Comparison of ENCODE assay signal across 8 cellular contexts in genomic region chr4:70925899-70926635, GRCh38. TPM values are rescaled to one million over a fixed set of nuclear protein-coding genes. Genes with fewer than 3 reads are reported as not detected.
A peak's percentile ranks its signal among the peaks of the same experiment; 100 is the strongest.
DNase-seq lines count a peak whose midpoint lies in the region; ATAC-seq, FAIRE-seq and TF ChIP-seq lines count a peak whose summit lies in the region.

No MANE protein-coding gene starts in this region.

- no peak overlapping the region for H3K14ac ChIP-seq in H1 (ENCODE audit: insufficient read length)

- no peak overlapping the region for H3K27ac ChIP-seq in H1 (ENCODE audit: low read depth, low read length)

- TF ChIP-seq POLR2A in H1 (IDR thresholded peaks at IDR 0.05; ENCODE audit: control extremely low read depth in 1 of 2, low read depth in 2 of 2, low read length in 2 of 2) = no peak

- 0 out of 2 replicates have a peak overlapping the region, but pooled peaks have one; percentile 38 for H2BK5ac ChIP-seq in H1 (ENCODE audit: low read depth, low read length)

- no peak overlapping the region for H3K27ac Mint-ChIP-seq in HFFc6

- peaks cover 0 to 2% of the 10 kb centered on the region in 2 experiments for H4K20me1 ChIP-seq in H1 (replicated peaks in 1 of 2; ENCODE audit: control insufficient read depth in 1 of 2, insufficient read depth in 2 of 2, low read length in 2 of 2)

- H3K36me3 Mint-ChIP-seq in HFFc6 (ENCODE audit: low read depth) = peaks cover 6% of the 10 kb centered on the region; the same call in 1 of the 2 replicates

- no peak overlapping the region for H3K23ac ChIP-seq in H1 (ENCODE audit: insufficient read length)

- H3K27me3 ChIP-seq in H1 (replicated peaks in 1 of 4; ENCODE audit: control insufficient read depth in 3 of 4, extremely low read depth in 1 of 4, insufficient read depth in 3 of 4, low read length in 3 of 4) = no peaks in the 10 kb centered on the region

- no peak overlapping the region for H3K4me3 ChIP-seq in H1 (ENCODE audit: extremely low read depth in 1 of 4, insufficient read depth in 2 of 4, low read depth in 3 of 4, low read length in 4 of 4)

- H3K23me2 ChIP-seq in H1 (ENCODE audit: low read depth, low read length) = no peaks in the 10 kb centered on the region

- POLR2A ChIA-PET in H1 (lab: Charles Lee; ENCODE audit: partially characterized antibody) = no interaction called here

- no peak overlapping the region for H3K9ac ChIP-seq in H1 (replicated peaks in 1 of 4; ENCODE audit: extremely low read depth in 1 of 4, low read depth in 3 of 4, low read length in 3 of 4)

- no peak for TF ChIP-seq RAD21 in H1 (IDR thresholded peaks at IDR 0.05 in 1 of 2, conservative IDR thresholded peaks at IDR 0.05 in 1 of 2; ENCODE audit: low read depth in 2 of 2, low read length in 2 of 2)

- H3K27me3 Mint-ChIP-seq in HFFc6 (ENCODE audit: insufficient read depth) = no peaks in the 10 kb centered on the region; the same call in 1 of the 2 replicates

- H2BK12ac ChIP-seq in H1 (ENCODE audit: low read depth, low read length) = no peak overlapping the region

- no peak overlapping the region for H2AK5ac ChIP-seq in H1 (ENCODE audit: low read depth, low read length)

- no peak overlapping the region for H4K91ac ChIP-seq in H1 (replicated peaks; ENCODE audit: insufficient read length, low read length)

- H2BK120ac ChIP-seq in H1 (replicated peaks; ENCODE audit: low read depth, low read length) = no peak overlapping the region

- H3K18ac ChIP-seq in H1 (ENCODE audit: extremely low read depth, low read length) = no peak overlapping the region

- H3K4me3 Mint-ChIP-seq in HFFc6 = no peak overlapping the region

- 85% methylated on average over 6 of the region's 6 CpGs; no CpG with 5 or more reads in 1 of the 2 experiments for WGBS in H1 (ENCODE audit: extremely low coverage in 1 of 2, insufficient coverage in 1 of 2, insufficient read length in 1 of 2, insufficient replicate concordance in 2 of 2, low coverage in 1 of 2, low lambda C conversion rate in 2 of 2, missing lambda C conversion rate in 1 of 2), 2 experiments

- H3K79me1 ChIP-seq in H1 (ENCODE audit: low read depth, low read length) = peaks cover 2% of the 10 kb centered on the region; the same call in 1 of the 2 replicates

- no peak overlapping the region for H3K4me2 ChIP-seq in H1 (ENCODE audit: insufficient read depth in 1 of 2, low read depth in 2 of 2, low read length in 2 of 2)

- no peak overlapping the region for H4K5ac ChIP-seq in H1 (ENCODE audit: insufficient read length, low read depth, low read length)

- no peak for DNase-seq in H1 (ENCODE audit: low read depth in 1 of 2, low spot score in 2 of 2)
- no peak for DNase-seq in NCI-H446 (lab: John Stamatoyannopoulos, UW)
- DNase-seq in DMS53 (lab: John Stamatoyannopoulos, UW) = no peak
- no peak for DNase-seq in SHP77 (lab: John Stamatoyannopoulos, UW)
- DNase-seq in HFFc6 = no peak

- H4K8ac ChIP-seq in H1 (ENCODE audit: extremely low read depth, insufficient read depth, low read length) = no peak overlapping the region

- no peak for TF ChIP-seq CTCF in H1 (IDR thresholded peaks at IDR 0.05; ENCODE audit: control extremely low read depth in 1 of 3, insufficient read depth in 1 of 3, low read depth in 1 of 3, low read length in 3 of 3)
- TF ChIP-seq CTCF in HFFc6 (IDR thresholded peaks at IDR 0.05) = no peak

- peaks cover 0 to 3% of the 10 kb centered on the region in 2 experiments; a peak in 1 of 4 replicates for H3K9me3 ChIP-seq in H1 (ENCODE audit: insufficient read depth in 2 of 2, low read depth in 1 of 2, low read length in 1 of 2)

- peaks cover 0 to 10% (median 4%) of the 10 kb centered on the region in 4 experiments; a peak in 3 of 7 replicates for H3K4me1 ChIP-seq in H1 (replicated peaks in 1 of 4; ENCODE audit: control insufficient read depth in 3 of 4, insufficient read depth in 4 of 4, low read length in 3 of 4)

- no peak overlapping the region for H3K56ac ChIP-seq in H1 (replicated peaks; ENCODE audit: insufficient read length, low read depth, low read length)

- ATAC-seq in GM18498 (IDR thresholded peaks at IDR 0.05; ENCODE audit: unreplicated experiment) (peak; percentile 88), GM21367 (IDR thresholded peaks at IDR 0.05; ENCODE audit: unreplicated experiment) (peak; percentile 76), HG03159 (IDR thresholded peaks at IDR 0.05; ENCODE audit: unreplicated experiment) (peak; percentile 81)

- no peak for TF ChIP-seq EP300 in H1 (IDR thresholded peaks at IDR 0.05; ENCODE audit: borderline replicate concordance in 1 of 2, low read depth in 2 of 2, low read length in 2 of 2)

- no peak overlapping the region for H2BK15ac ChIP-seq in H1 (ENCODE audit: low read length)

- no peak overlapping the region for H3K4ac ChIP-seq in H1 (replicated peaks; ENCODE audit: insufficient read length, low read depth, low read length)

- H3K79me2 ChIP-seq in H1 (ENCODE audit: control insufficient read depth in 1 of 2, insufficient read depth in 2 of 2, low read length in 2 of 2) = peaks cover 3 to 76% of the 10 kb centered on the region in 2 experiments

- no peak overlapping the region for H2AFZ ChIP-seq in H1 (ENCODE audit: low read length)

- no peaks in the 10 kb centered on the region for H3K9me3 Mint-ChIP-seq in HFFc6

- H3K36me3 ChIP-seq in H1 (ENCODE audit: control insufficient read depth in 2 of 4, insufficient read depth in 4 of 4, low read length in 3 of 4) = no peaks in the 10 kb centered on the region

- no peak overlapping the region for H2BK20ac ChIP-seq in H1 (ENCODE audit: low read length)

- no peak for FAIRE-seq in H1 (lab: Jason Lieb, UNC)

- peaks cover 63% of the 10 kb centered on the region for H3K4me1 Mint-ChIP-seq in HFFc6 (ENCODE audit: low read depth)

- CTCF ChIA-PET in H1 (lab: Charles Lee; ENCODE audit: partially characterized antibody) = interaction anchor here (0.6 kb wide), 1 partner anchor 16 kb away, joined by 4 read pairs; no protein-coding TSS in a partner anchor

TF ChIP-seq in H1, 55 proteins besides CTCF, POLR2A, EP300 and RAD21 (continues in another document):
- no peak for TF ChIP-seq RXRA (IDR thresholded peaks at IDR 0.05; ENCODE audit: insufficient read depth, low read depth, low read length)
- no peak for TF ChIP-seq TAF7 (optimal IDR thresholded peaks at IDR 0.05; ENCODE audit: borderline replicate concordance, low read depth, low read length)

RNA-seq across cellular contexts. Expression of gene MOB1B, which starts 23.9 kb away (rescaled TPM):
- 31.1 and 33.5 TPM in 2 replicates for total RNA-seq in H1 (2021; fragmentation: NEBNext Ultra II Directional; extraction: Animal tissue kit (Norgen Biotek cat#: 25700))
- polyA plus RNA-seq in H1 (2011; rRNA removed) = 3.8 TPM in 2 replicates
- 5.4 TPM for polyA plus RNA-seq in H1 (2011; cell fraction: cytosol; rRNA removed)
- 4.7 TPM for polyA plus RNA-seq in H1 (2011; cell fraction: nucleus; rRNA removed)
- 3.6 to 10.1 TPM (median 7.9 TPM) in 4 replicates for polyA plus RNA-seq in H1 (2012, experiment 1 of 2)
- polyA plus RNA-seq in H1 (2012, experiment 2 of 2) = 0.80 TPM
- 11.8 TPM for polyA plus RNA-seq in H1 (2013, experiment 1 of 2)
- 11.7 TPM for polyA plus RNA-seq in H1 (2013, experiment 2 of 2)
- 26.2 and 41.0 TPM in 2 replicates for polyA minus RNA-seq in H1 (2011; rRNA and poly(A)+ RNA removed)
- 36.5 TPM for polyA minus RNA-seq in H1 (2011; cell fraction: cytosol; rRNA and poly(A)+ RNA removed)
- 21.6 TPM for polyA minus RNA-seq in H1 (2011; cell fraction: nucleus; rRNA and poly(A)+ RNA removed)
- total RNA-seq in HFFc6 (2021; fragmentation: NEBNext Ultra II Directional; extraction: Animal tissue kit (Norgen Biotek cat#: 25700)) = 10 to 100 TPM; 26.9 to 37.0 (median 33.8) TPM
